Comparison of ENCODE assay signal across 16 cellular contexts in genomic region chr4:122963222-122963621, GRCh38. TPM values are rescaled to one million over a fixed set of nuclear protein-coding genes. Genes with fewer than 3 reads are reported as not detected.
DNase-seq lines count a peak whose midpoint lies in the region; ATAC-seq and TF ChIP-seq lines count a peak whose summit lies in the region.
"Had no signal": no experiment of that assay in that cellular context is flagged by ENCODE, and none has a peak within 500 bp of the region (broad histone marks: within the 10 kb centered on the region; RNA-seq: fewer than 3 reads in every experiment).

No MANE protein-coding gene starts in this region.

- in situ Hi-C loops in astrocyte of the spinal cord (cut with HindIII; ENCODE audit: low sequenced_read_pairs) = no loop called here

- peak; percentile 48 for DNase-seq in ELR (ENCODE audit: low read depth)
- DNase-seq in M059J (ENCODE audit: low read depth) = peak; percentile 23
- DNase-seq in astrocyte of the spinal cord (ENCODE audit: low read depth, low spot score) = peak; percentile 5
- DNase-seq in kidney tubule cell (ENCODE audit: low spot score) = peak; percentile 61
- no peak for DNase-seq in stimulated activated CD4-positive, alpha-beta T cell treated with anti-CD3 and anti-CD28 coated beads, Interleukin-2, amount 100 ng/mL, for 24 hours
- DNase-seq in NCI-H1436 (lab: John Stamatoyannopoulos, UW) = no peak
- DNase-seq: activated CD4-positive, alpha-beta T cell treated with anti-CD3 and anti-CD28 coated beads, Interleukin-2, amount 50 U/mL, for 4 hours; activated gamma-delta T cell; caudate nucleus; NCI-H1417 treated with DMSO at 0.1 percent for 48 hours; NCI-H510A; stomach; T1000 had no signal

- ATAC-seq in HG02885 (IDR thresholded peaks at IDR 0.05; ENCODE audit: poor library complexity, unreplicated experiment) (no peak), HG02571 (IDR thresholded peaks at IDR 0.05; ENCODE audit: unreplicated experiment) (no peak)

- no peak for TF ChIP-seq CTCF in astrocyte of the spinal cord (IDR thresholded peaks at IDR 0.05; ENCODE audit: low read depth, low read length)

- no peak overlapping the region for H3K4me3 ChIP-seq in astrocyte of the spinal cord (ENCODE audit: low read depth, low read length)
- H3K4me3 ChIP-seq: HAP-1, stomach had no signal

RNA-seq across cellular contexts. Expression of gene NUDT6, which starts 40.8 kb away (rescaled TPM):
- 9.7 and 11.0 TPM in 2 replicates for total RNA-seq in M059J (2014; rRNA removed; shearing (Covaris generic))

Comparison
In these comparisons a context has a peak if more than half of its experiments do, and no peak if none do; other contexts are left out.
1. DNase-seq: peak in ELR (single experiment), M059J (single experiment), astrocyte of the spinal cord (single experiment) and kidney tubule cell (single experiment); none in stimulated activated CD4-positive, alpha-beta T cell treated with anti-CD3 and anti-CD28 coated beads, Interleukin-2, amount 100 ng/mL, for 24 hours (0 of 2) and NCI-H1436 (single experiment).